ENCODE assay signal across 23 cellular contexts in the genomic region with DNA sequence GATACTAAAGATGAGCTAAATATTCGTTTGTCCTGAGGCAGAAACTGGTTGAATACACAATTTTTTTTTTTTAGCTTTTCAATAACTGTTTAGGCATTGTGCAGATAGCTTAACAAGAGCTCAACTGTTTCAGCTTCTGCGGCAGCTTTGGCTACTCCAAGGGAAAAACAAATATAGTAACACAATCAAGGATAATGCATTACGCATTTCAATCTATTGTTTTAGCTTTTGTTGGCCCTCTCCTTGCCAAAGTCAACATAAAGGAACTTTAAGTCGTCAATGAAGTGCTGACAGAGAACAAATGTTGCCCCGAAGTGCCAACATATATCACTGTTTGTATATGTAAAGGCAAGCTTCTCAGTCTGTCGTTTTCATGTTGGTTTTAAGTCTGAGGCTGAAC.
DNase-seq lines count a peak whose midpoint lies in the region; ATAC-seq and TF ChIP-seq lines count a peak whose summit lies in the region.
"Had no signal": no experiment of that assay in that cellular context is flagged by ENCODE, and none has a peak within 500 bp of the region (broad histone marks: within the 10 kb centered on the region; RNA-seq: fewer than 3 reads in every experiment).

No MANE protein-coding gene starts in this region.

- H3K27ac ChIP-seq in RWPE2 (ENCODE audit: poor library complexity, severe bottlenecking): no peak overlapping the region
- H3K27ac ChIP-seq in mesenchymal stem cell (ENCODE audit: low read length, poor library complexity, severe bottlenecking): no peak overlapping the region
- H3K27ac ChIP-seq: thyroid gland had no signal

- H2AFZ ChIP-seq in mesenchymal stem cell (ENCODE audit: low read depth, low read length): no peak overlapping the region

- no peak overlapping the region for H4K91ac ChIP-seq in mesenchymal stem cell (ENCODE audit: low read length)

- peak; percentile 46; the same call in 2 of the 3 replicates for ATAC-seq in RWPE2 (ENCODE audit: low read depth)
- ATAC-seq: esophagus mucosa, GM12878, left lobe of liver had no signal

- H2AK5ac ChIP-seq in mesenchymal stem cell (ENCODE audit: low read length, severe bottlenecking): no peak overlapping the region

- DNase-seq in COR-L47 (lab: John Stamatoyannopoulos, UW): peak; percentile 57
- DNase-seq in NCI-H146 (lab: John Stamatoyannopoulos, UW): peak; percentile 43
- no peak for DNase-seq in RWPE2 (ENCODE audit: low spot score)
- peak; percentile 54 for DNase-seq in left kidney (ENCODE audit: low read depth, low spot score)
- DNase-seq in mesenchymal stem cell: no peak
- no peak for DNase-seq in stimulated activated CD4-positive, alpha-beta T cell treated with anti-CD3 and anti-CD28 coated beads, Interleukin-12 subunit alpha, Interleukin-12 subunit beta, amount 100 ng/mL, for 4 hours
- no peak for DNase-seq in NCI-H524 (lab: John Stamatoyannopoulos, UW)
- DNase-seq in inferior parietal cortex (ENCODE audit: extremely low spot score): no peak
- DNase-seq: activated CD4-positive, alpha-beta T cell treated with anti-CD3 and anti-CD28 coated beads, Interleukin-2, amount 50 U/mL, for 4 hours; amygdala; CD4-positive, CD25-positive, alpha-beta regulatory T cell; DMS79; effector CD4-positive, alpha-beta T cell; glutamatergic neuron; MG63; NCI-H187; NCI-H526 treated with DMSO at 0.1 percent for 48 hours; OCI-M1; stimulated activated naive CD4-positive, alpha-beta T cell treated with Interleukin-2 at 50 U/mL for 16 hours; thyroid gland had no signal

- no peak overlapping the region for H3K4me2 ChIP-seq in mesenchymal stem cell (ENCODE audit: low read length, poor library complexity, severe bottlenecking)

- no peak overlapping the region for H3K4ac ChIP-seq in mesenchymal stem cell (ENCODE audit: low read depth in 1 of 2, low read length in 2 of 2)

- H2BK120ac ChIP-seq in mesenchymal stem cell (ENCODE audit: low read depth, low read length): no peak overlapping the region

- no peak overlapping the region for H3K18ac ChIP-seq in mesenchymal stem cell (ENCODE audit: low read depth in 1 of 2, low read length in 2 of 2)

- TF ChIP-seq CTCF in RWPE2 (IDR thresholded peaks at IDR 0.05; ENCODE audit: poor library complexity, severe bottlenecking): no peak

- no peak overlapping the region for H2BK12ac ChIP-seq in mesenchymal stem cell (ENCODE audit: low read length in 2 of 2)

- H4K8ac ChIP-seq in mesenchymal stem cell (ENCODE audit: low read length): no peak overlapping the region

- H2BK15ac ChIP-seq in mesenchymal stem cell (ENCODE audit: low read depth, poor library complexity, severe bottlenecking): no peak overlapping the region

- no peaks in the 10 kb centered on the region for H3K9me3 ChIP-seq in RWPE2 (ENCODE audit: severe bottlenecking)
- no peaks in the 10 kb centered on the region for H3K9me3 ChIP-seq in mesenchymal stem cell (ENCODE audit: control insufficient read depth, low read length)
- H3K9me3 ChIP-seq: MG63, thyroid gland had no signal

- no peaks in the 10 kb centered on the region for H3K79me1 ChIP-seq in mesenchymal stem cell (replicated peaks; ENCODE audit: low read length, poor library complexity, severe bottlenecking)

- 40% methylated on average over 5 of the region's 6 CpGs for WGBS in mesenchymal stem cell

- no peak overlapping the region for H2BK5ac ChIP-seq in mesenchymal stem cell (ENCODE audit: low read depth, low read length, poor library complexity, severe bottlenecking)

- H3K14ac ChIP-seq in mesenchymal stem cell (ENCODE audit: low read length in 2 of 2): no peak overlapping the region

- H3K4me1 ChIP-seq in RWPE2 (ENCODE audit: insufficient read depth, poor library complexity, severe bottlenecking) (no peaks in the 10 kb centered on the region), mesenchymal stem cell (ENCODE audit: control insufficient read depth, insufficient read depth, low read depth, low read length) (no peaks in the 10 kb centered on the region)
- H3K4me1 ChIP-seq: thyroid gland had no signal

- H3K4me3 ChIP-seq in RWPE2 (ENCODE audit: severe bottlenecking) (no peak overlapping the region), mesenchymal stem cell (ENCODE audit: insufficient read depth in 1 of 2, low read depth in 1 of 2, low read length in 2 of 2) (no peak overlapping the region)
- H3K4me3 ChIP-seq: GM12878, MG63, thyroid gland had no signal

- no peaks in the 10 kb centered on the region for H3K36me3 ChIP-seq in RWPE2 (ENCODE audit: low read depth)
- H3K36me3 ChIP-seq in mesenchymal stem cell (ENCODE audit: control insufficient read depth in 1 of 2, insufficient read depth in 2 of 2, low read depth in 1 of 2, low read length in 2 of 2): no peaks in the 10 kb centered on the region
- H3K36me3 ChIP-seq: MG63, thyroid gland had no signal

- H3K23ac ChIP-seq in mesenchymal stem cell (ENCODE audit: low read length in 2 of 2): no peak overlapping the region

- H3K27me3 ChIP-seq in RWPE2 (ENCODE audit: insufficient read depth, poor library complexity, severe bottlenecking) (peaks cover 5% of the 10 kb centered on the region), mesenchymal stem cell (ENCODE audit: control insufficient read depth in 1 of 2, insufficient read depth in 1 of 2, low read length in 2 of 2) (no peaks in the 10 kb centered on the region)
- H3K27me3 ChIP-seq: MG63, thyroid gland had no signal

- H3K9ac ChIP-seq in mesenchymal stem cell (ENCODE audit: low read length): no peak overlapping the region

Comparison
In these comparisons a context has a peak if more than half of its experiments do, and no peak if none do; other contexts are left out.
1. DNase-seq: peak in COR-L47 (single experiment), NCI-H146 (single experiment) and left kidney (single experiment); none in RWPE2 (single experiment), mesenchymal stem cell (single experiment), stimulated activated CD4-positive, alpha-beta T cell treated with anti-CD3 and anti-CD28 coated beads, Interleukin-12 subunit alpha, Interleukin-12 subunit beta, amount 100 ng/mL, for 4 hours (single experiment), NCI-H524 (0 of 2) and inferior parietal cortex (single experiment).